8 cellular contexts compared by ENCODE assay signal in the genomic region with DNA sequence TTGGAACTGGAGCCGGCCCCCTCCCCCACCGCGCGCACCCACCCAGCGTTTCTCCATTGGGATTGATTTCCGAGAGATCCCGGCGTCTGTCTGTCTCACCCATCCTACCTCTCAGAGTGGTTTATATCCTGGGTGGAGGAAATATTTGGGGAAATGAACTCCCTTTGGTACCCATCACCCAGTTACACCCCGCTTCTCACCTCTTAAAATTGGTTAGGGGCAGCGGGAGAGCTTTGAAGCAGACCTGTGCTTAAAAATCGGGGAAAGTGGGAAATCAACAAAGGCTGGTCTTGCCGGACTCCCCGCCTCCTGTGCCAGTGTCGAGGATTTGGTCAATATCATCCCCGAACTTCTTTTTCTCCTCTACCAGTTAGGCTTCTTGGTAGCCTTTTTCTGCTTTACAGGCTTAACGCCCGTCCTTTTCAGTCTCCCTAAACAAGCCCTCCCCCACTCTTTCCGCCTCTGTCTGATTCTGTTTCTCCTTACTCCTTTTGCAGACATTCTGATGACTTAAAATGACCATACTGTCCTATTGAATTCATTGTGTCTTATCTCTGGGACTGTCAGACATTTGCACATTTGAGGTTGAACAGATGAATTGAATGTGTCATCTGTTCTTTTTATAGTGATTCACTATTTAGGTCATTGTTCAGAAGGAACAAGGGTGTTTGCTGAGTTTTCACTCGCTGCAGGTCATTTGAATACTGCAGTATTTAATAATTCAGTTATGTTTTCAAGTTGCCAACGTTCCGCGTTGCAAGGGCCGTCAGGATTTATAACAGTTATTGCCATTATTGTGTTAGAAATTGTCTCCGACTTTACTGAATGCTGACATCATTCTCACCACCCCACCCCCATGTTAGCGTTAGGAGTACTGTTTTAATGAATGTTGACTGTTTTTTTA. TPM values are rescaled to one million over a fixed set of nuclear protein-coding genes. Genes with fewer than 3 reads are reported as not detected.
DNase-seq lines count a peak whose midpoint lies in the region; ATAC-seq and TF ChIP-seq lines count a peak whose summit lies in the region.

No MANE protein-coding gene starts in this region.

- peak overlapping the region; percentile 93 for H3K9ac ChIP-seq in NT2/D1 (ENCODE audit: insufficient read length, low read depth)
- peak overlapping the region; percentile 98 for H3K9ac ChIP-seq in trophoblast cell (ENCODE audit: low read length)

- peak overlapping the region; percentile 85 for H3K18ac ChIP-seq in trophoblast cell (ENCODE audit: low read length)

- H2BK12ac ChIP-seq in trophoblast cell (ENCODE audit: low read length): peak overlapping the region; percentile 39

- peak overlapping the region; percentile 63 for H4K8ac ChIP-seq in trophoblast cell (ENCODE audit: low read depth, low read length)

- H3K27ac ChIP-seq in adipose tissue (ENCODE audit: low read depth, low read length): peak overlapping the region; percentile 23
- peak overlapping the region; percentile 97 for H3K27ac ChIP-seq in left ventricle myocardium inferior (replicated peaks)
- peak overlapping the region; percentile 98 for H3K27ac ChIP-seq in trophoblast cell (ENCODE audit: low read depth, low read length)

- no peak for TF ChIP-seq CTCF in HFF-Myc (IDR thresholded peaks at IDR 0.05; ENCODE audit: low read depth, low read length, missing control alignments)
- TF ChIP-seq CTCF in left ventricle myocardium inferior (IDR thresholded peaks at IDR 0.05; ENCODE audit: borderline replicate concordance): no peak

- peak overlapping the region; percentile 96 for H2BK5ac ChIP-seq in trophoblast cell (ENCODE audit: low read depth, low read length, poor library complexity)

- no peak overlapping the region for H3K23ac ChIP-seq in trophoblast cell (ENCODE audit: low read length)

- H3K4me2 ChIP-seq in trophoblast cell (ENCODE audit: low read length): peak overlapping the region; percentile 64

- peaks cover 15% of the 10 kb centered on the region for H3K79me1 ChIP-seq in trophoblast cell (ENCODE audit: low read length)

- H3K4me3 ChIP-seq in HFF-Myc (replicated peaks; ENCODE audit: low read depth, low read length) (peak overlapping the region; percentile 75), NT2/D1 (ENCODE audit: insufficient read length, low read depth) (peak overlapping the region; percentile 81), left ventricle myocardium inferior (peak overlapping the region; percentile 92), trophoblast cell (ENCODE audit: low read depth, low read length) (peak overlapping the region; percentile 96)

- peak overlapping the region; percentile 90 for H3K4ac ChIP-seq in trophoblast cell (ENCODE audit: low read depth, low read length)

- intact Hi-C loops in left ventricle myocardium inferior (cut with micrococcal nuclease): no loop called here

- DNase-seq in SIG-M5 treated with dmso at 0.1 percent for 504 hours (lab: John Stamatoyannopoulos, UW; ENCODE audit: unreplicated experiment) (peak; percentile 52), SIG-M5 (lab: John Stamatoyannopoulos, UW) (no peak), HFF-Myc (ENCODE audit: extremely low read depth, low read depth) (no peak), NT2/D1 (ENCODE audit: low read depth, low spot score) (no peak), left ventricle myocardium inferior (no peak), trophoblast cell (peak; percentile 48 to 49)

- 0 to 1% (median 1%) methylated on average over 25 of the region's 25 CpGs for WGBS in adipose tissue, 3 donors
- WGBS in trophoblast cell (ENCODE audit: extremely low coverage, insufficient coverage, insufficient read length): no CpG with 5 or more reads among the region's 25 CpGs

- peaks cover 13% of the 10 kb centered on the region for H3K79me2 ChIP-seq in trophoblast cell (ENCODE audit: control insufficient read depth, insufficient read depth, low read length, poor library complexity)

- H3K36me3 ChIP-seq in NT2/D1 (ENCODE audit: insufficient read depth, insufficient read length, low read length) (peaks cover 9% of the 10 kb centered on the region), left ventricle myocardium inferior (no peaks in the 10 kb centered on the region), trophoblast cell (ENCODE audit: control insufficient read depth in 1 of 2, insufficient read depth in 2 of 2, low read length in 2 of 2) (no peaks in the 10 kb centered on the region)

- H3K27me3 ChIP-seq in NT2/D1 (ENCODE audit: insufficient read depth, insufficient read length) (peaks cover 5% of the 10 kb centered on the region), left ventricle myocardium inferior (ENCODE audit: low read depth) (no peaks in the 10 kb centered on the region), trophoblast cell (ENCODE audit: insufficient read depth, low read length) (no peaks in the 10 kb centered on the region)

- no peak overlapping the region for H4K12ac ChIP-seq in trophoblast cell (ENCODE audit: low read depth, low read length)

- H3K14ac ChIP-seq in trophoblast cell (ENCODE audit: low read length): peak overlapping the region; percentile 89

- H2AFZ ChIP-seq in trophoblast cell (ENCODE audit: insufficient read depth, low read length, poor library complexity): peak overlapping the region; percentile 58

- H3K4me1 ChIP-seq in NT2/D1 (ENCODE audit: insufficient read depth, insufficient read length): no peaks in the 10 kb centered on the region
- peaks cover 65% of the 10 kb centered on the region for H3K4me1 ChIP-seq in left ventricle myocardium inferior
- H3K4me1 ChIP-seq in trophoblast cell (ENCODE audit: control insufficient read depth in 1 of 2, insufficient read depth in 2 of 2, low read length in 2 of 2): peaks cover 2 to 9% of the 10 kb centered on the region in 2 experiments

- ATAC-seq in GM19328 (IDR thresholded peaks at IDR 0.05; ENCODE audit: unreplicated experiment): no peak

- peak overlapping the region; percentile 92 for H2BK120ac ChIP-seq in trophoblast cell (ENCODE audit: insufficient read depth, low read length, poor library complexity)

- peak overlapping the region; percentile 90 for H4K91ac ChIP-seq in trophoblast cell (ENCODE audit: low read depth, low read length)

- H3K9me3 ChIP-seq in NT2/D1 (ENCODE audit: insufficient read depth, low read length) (no peaks in the 10 kb centered on the region), left ventricle myocardium inferior (replicated peaks) (no peaks in the 10 kb centered on the region), trophoblast cell (ENCODE audit: insufficient read depth, low read depth, low read length) (no peaks in the 10 kb centered on the region)

- H2AK5ac ChIP-seq in trophoblast cell (ENCODE audit: low read length): no peak overlapping the region

RNA-seq across cellular contexts. Expression of a gene that starts 0.9 kb away (rescaled TPM):
- 10 to 100 TPM; 10.7 to 33.2 (median 16.6) TPM for polyA plus RNA-seq in adipose tissue
- 178 TPM for total RNA-seq in left ventricle myocardium inferior
- polyA plus RNA-seq in trophoblast cell (2013): 138 and 148 TPM in 2 replicates

Comparison
In these comparisons a context has a peak if more than half of its experiments do, and no peak if none do; other contexts are left out.
1. DNase-seq: peak in SIG-M5 treated with dmso at 0.1 percent for 504 hours (single experiment) and trophoblast cell (2 of 2); none in SIG-M5 (single experiment), HFF-Myc (single experiment), NT2/D1 (single experiment) and left ventricle myocardium inferior (single experiment).
2. H3K27ac ChIP-seq: peak in every context shown above with its lines; median percentile 98 in trophoblast cell; 97 in left ventricle myocardium inferior; 23 in adipose tissue.
3. Peak in every context shown above with its lines, with median percentiles within 50 percentile points of each other: H3K4me3 ChIP-seq.